ENCODE assay signal across 29 cellular contexts in genomic region chr3:1147326-1147725, GRCh38. TPM values are rescaled to one million over a fixed set of nuclear protein-coding genes. Genes with fewer than 3 reads are reported as not detected.
"Had no signal": no experiment of that assay in that cellular context is flagged by ENCODE, and none has a peak within 500 bp of the region (broad histone marks: within the 10 kb centered on the region; RNA-seq: fewer than 3 reads in every experiment).

No MANE protein-coding gene starts in this region.

- DNase-seq: stimulated activated CD4-positive, alpha-beta T cell treated with anti-CD3 and anti-CD28 coated beads, Interleukin-2, amount 100 ng/mL, for 48 hours; stimulated activated CD4-positive, alpha-beta T cell treated with anti-CD3 and anti-CD28 coated beads, Interleukin-4, amount 100 ng/mL, for 1 hour; stimulated activated CD4-positive, alpha-beta T cell treated with anti-CD3 and anti-CD28 coated beads, Interleukin-4, amount 100 ng/mL, for 24 hours; stimulated activated CD4-positive, alpha-beta T cell treated with anti-CD3 and anti-CD28 coated beads, Interleukin-4, amount 100 ng/mL, for 4 hours; stimulated activated CD8-positive, alpha-beta memory T cell treated with anti-CD3 and anti-CD28 coated beads, Interleukin-4, amount 100 ng/mL, for 48 hours; stimulated activated naive B cell treated with anti-CD40 and anti-IgM and Interleukin-4, amounts not matched to agents 10 μg/mL and 1 μg/mL and 100 μg/mL, for 72 hours; stimulated activated naive CD4-positive, alpha-beta T cell; stimulated activated naive CD4-positive, alpha-beta T cell treated with Interleukin-2 at 50 U/mL for 16 hours; stimulated activated naive CD8-positive, alpha-beta T cell treated with anti-CD3 and anti-CD28 coated beads, Interleukin-15, amount 100 ng/mL, for 72 hours; stimulated activated naive CD8-positive, alpha-beta T cell treated with anti-CD3 and anti-CD28 coated beads, Interleukin-15, Interleukin-2, amounts not matched to agents 100 U/mL and 50 U/mL, for 24 hours; stomach; substantia nigra; testis; thyroid gland; tibial artery; transverse colon; trophoblast cell; upper lobe of left lung; upper lobe of right lung; uterus had no signal

- H3K4me3 Mint-ChIP-seq: stimulated activated effector memory CD8-positive, alpha-beta T cell treated with anti-CD3 and anti-CD28 coated beads, Interleukin-12 subunit alpha, Interleukin-12 subunit beta, amount 100 ng/mL, for 72 hours; stimulated activated memory B cell treated with anti-CD40 and anti-IgM and Interleukin-4, amounts not matched to agents 10 μg/mL and 1 μg/mL and 100 μg/mL, for 72 hours; stimulated activated naive B cell treated with anti-CD40 and anti-IgM and Interleukin-4, amounts not matched to agents 10 μg/mL and 1 μg/mL and 100 μg/mL, for 72 hours; stimulated activated naive CD8-positive, alpha-beta T cell treated with anti-CD3 and anti-CD28 coated beads, Interleukin-15, amount 100 ng/mL, for 72 hours; stimulated activated naive CD8-positive, alpha-beta T cell treated with anti-CD3 and anti-CD28 coated beads, Interleukin-15, Interleukin-2, amounts not matched to agents 100 ng/mL and 50 ng/mL, for 24 hours; type B pancreatic cell had no signal

- H3K4me1 ChIP-seq: stomach, suprapubic skin, testis, thyroid gland, tibial nerve, transverse colon, upper lobe of left lung, upper lobe of right lung, uterus, vagina had no signal

- H3K27ac Mint-ChIP-seq: stimulated activated effector memory CD8-positive, alpha-beta T cell treated with anti-CD3 and anti-CD28 coated beads, Interleukin-12 subunit alpha, Interleukin-12 subunit beta, amount 100 ng/mL, for 72 hours; stimulated activated memory B cell treated with anti-CD40 and anti-IgM and Interleukin-4, amounts not matched to agents 10 μg/mL and 1 μg/mL and 100 μg/mL, for 72 hours; stimulated activated naive B cell treated with anti-CD40 and anti-IgM and Interleukin-4, amounts not matched to agents 10 μg/mL and 1 μg/mL and 100 μg/mL, for 72 hours; stimulated activated naive CD8-positive, alpha-beta T cell treated with anti-CD3 and anti-CD28 coated beads, Interleukin-15, amount 100 ng/mL, for 72 hours; stimulated activated naive CD8-positive, alpha-beta T cell treated with anti-CD3 and anti-CD28 coated beads, Interleukin-15, Interleukin-2, amounts not matched to agents 100 ng/mL and 50 ng/mL, for 24 hours; type B pancreatic cell had no signal

- H3K9me3 Mint-ChIP-seq: stimulated activated memory B cell treated with anti-CD40 and anti-IgM and Interleukin-4, amounts not matched to agents 10 μg/mL and 1 μg/mL and 100 μg/mL, for 72 hours; stimulated activated naive CD8-positive, alpha-beta T cell treated with anti-CD3 and anti-CD28 coated beads, Interleukin-15, amount 100 ng/mL, for 72 hours; type B pancreatic cell had no signal

- H3K27me3 Mint-ChIP-seq: stimulated activated memory B cell treated with anti-CD40 and anti-IgM and Interleukin-4, amounts not matched to agents 10 μg/mL and 1 μg/mL and 100 μg/mL, for 72 hours; stimulated activated naive B cell treated with anti-CD40 and anti-IgM and Interleukin-4, amounts not matched to agents 10 μg/mL and 1 μg/mL and 100 μg/mL, for 72 hours; stimulated activated naive CD8-positive, alpha-beta T cell treated with anti-CD3 and anti-CD28 coated beads, Interleukin-15, amount 100 ng/mL, for 72 hours; stimulated activated naive CD8-positive, alpha-beta T cell treated with anti-CD3 and anti-CD28 coated beads, Interleukin-15, Interleukin-2, amounts not matched to agents 100 ng/mL and 50 ng/mL, for 24 hours had no signal

- ATAC-seq: stimulated activated effector memory CD8-positive, alpha-beta T cell treated with anti-CD3 and anti-CD28 coated beads, Interleukin-12 subunit alpha, Interleukin-12 subunit beta, amount 100 ng/mL, for 72 hours; stimulated activated memory B cell treated with anti-CD40 and anti-IgM and Interleukin-4, amounts not matched to agents 10 μg/mL and 1 μg/mL and 100 μg/mL, for 72 hours; stimulated activated naive B cell treated with anti-CD40 and anti-IgM and Interleukin-4, amounts not matched to agents 10 μg/mL and 1 μg/mL and 100 μg/mL, for 72 hours; stimulated activated naive CD8-positive, alpha-beta T cell treated with anti-CD3 and anti-CD28 coated beads, Interleukin-15, amount 100 ng/mL, for 72 hours; stimulated activated naive CD8-positive, alpha-beta T cell treated with anti-CD3 and anti-CD28 coated beads, Interleukin-15, Interleukin-2, amounts not matched to agents 100 U/mL and 50 U/mL, for 24 hours; upper lobe of right lung had no signal

- H3K4me3 ChIP-seq: stomach, suprapubic skin, testis, thoracic aorta, thyroid gland, tibial artery, tibial nerve, transverse colon, upper lobe of left lung, upper lobe of right lung, uterus, vagina had no signal

- H3K27ac ChIP-seq: stomach, suprapubic skin, testis, thoracic aorta, thyroid gland, tibial artery, tibial nerve, transverse colon, upper lobe of left lung, upper lobe of right lung, uterus, vagina had no signal

- H3K4me1 Mint-ChIP-seq: stimulated activated effector memory CD8-positive, alpha-beta T cell treated with anti-CD3 and anti-CD28 coated beads, Interleukin-12 subunit alpha, Interleukin-12 subunit beta, amount 100 ng/mL, for 72 hours; stimulated activated memory B cell treated with anti-CD40 and anti-IgM and Interleukin-4, amounts not matched to agents 10 μg/mL and 1 μg/mL and 100 μg/mL, for 72 hours; stimulated activated naive B cell treated with anti-CD40 and anti-IgM and Interleukin-4, amounts not matched to agents 10 μg/mL and 1 μg/mL and 100 μg/mL, for 72 hours; stimulated activated naive CD8-positive, alpha-beta T cell treated with anti-CD3 and anti-CD28 coated beads, Interleukin-15, amount 100 ng/mL, for 72 hours had no signal

- H3K27me3 ChIP-seq: stomach, suprapubic skin, testis, thyroid gland, tibial artery, tibial nerve, transverse colon, upper lobe of left lung, upper lobe of right lung, uterus, vagina had no signal

- H3K9me3 ChIP-seq: stomach, suprapubic skin, testis, thoracic aorta, thyroid gland, tibial artery, tibial nerve, transverse colon, upper lobe of left lung, upper lobe of right lung, uterus, vagina had no signal

- H3K36me3 Mint-ChIP-seq: stimulated activated effector memory CD8-positive, alpha-beta T cell treated with anti-CD3 and anti-CD28 coated beads, Interleukin-12 subunit alpha, Interleukin-12 subunit beta, amount 100 ng/mL, for 72 hours; stimulated activated memory B cell treated with anti-CD40 and anti-IgM and Interleukin-4, amounts not matched to agents 10 μg/mL and 1 μg/mL and 100 μg/mL, for 72 hours; stimulated activated naive B cell treated with anti-CD40 and anti-IgM and Interleukin-4, amounts not matched to agents 10 μg/mL and 1 μg/mL and 100 μg/mL, for 72 hours; type B pancreatic cell had no signal

- H3K36me3 ChIP-seq: stomach, suprapubic skin, thoracic aorta, thyroid gland, tibial artery, tibial nerve, transverse colon, upper lobe of left lung, upper lobe of right lung, uterus, vagina had no signal

RNA-seq across cellular contexts. Expression of gene CNTN6, which starts 54.5 kb away (rescaled TPM):
- total RNA-seq: suprapubic skin, thoracic aorta, transverse colon had no signal
- polyA plus RNA-seq: stomach, thymus had no signal
